28 cellular contexts compared by ENCODE assay signal in genomic region chr21:28239345-28239744, GRCh38.
DNase-seq lines count a peak whose midpoint lies in the region; ATAC-seq, FAIRE-seq and TF ChIP-seq lines count a peak whose summit lies in the region.
"Had no signal": no experiment of that assay in that cellular context is flagged by ENCODE, and none has a peak within 500 bp of the region (broad histone marks: within the 10 kb centered on the region; RNA-seq: fewer than 3 reads in every experiment).

No MANE protein-coding gene starts in this region.

- ATAC-seq in right cardiac atrium (peak; percentile 69 to 91), pancreas (peak in 3 of 4 donors; percentile 27 to 68 (median 51)), GM21737 (IDR thresholded peaks at IDR 0.05; ENCODE audit: unreplicated experiment) (no peak), GM21723 (IDR thresholded peaks at IDR 0.05; ENCODE audit: unreplicated experiment) (no peak)
- ATAC-seq: naive thymus-derived CD4-positive, alpha-beta T cell; WTC11 had no signal

- H3K4me1 ChIP-seq in right cardiac atrium (ENCODE audit: control insufficient read depth, insufficient read depth, low read length) (peaks cover 7% of the 10 kb centered on the region), pancreas (peaks cover 10 to 26% (median 17%) of the 10 kb centered on the region in 3 donors)
- H3K4me1 ChIP-seq: BLaER1, SJCRH30 had no signal

- H3K4me3 ChIP-seq in right cardiac atrium (ENCODE audit: low read length) (no peak overlapping the region), pancreas (no peak overlapping the region)
- H3K4me3 ChIP-seq: BLaER1, esophagus squamous epithelium, Peyer's patch, SJCRH30 had no signal

- FAIRE-seq in endometrium (lab: Jason Lieb, UNC) (peak; percentile 84), pancreas (lab: Jason Lieb, UNC) (no peak)

- intact Hi-C loops in right cardiac atrium (cut with DNase I) (no loop called here), pancreas (cut with DNase I) (no loop called here)

- DNase-seq in right cardiac atrium: peak; percentile 57 to 92 (median 65)
- no peak for DNase-seq in pancreas
- DNase-seq in glomerular visceral epithelial cell (ENCODE audit: extremely low spot score): no peak
- no peak for DNase-seq in NCI-H446 treated with DMSO at 0.1 percent for 48 hours (lab: John Stamatoyannopoulos, UW)
- DNase-seq: activated CD4-positive, alpha-beta T cell treated with anti-CD3 and anti-CD28 coated beads, Interleukin-2, amount 10 ng/mL, durations not matched to agents 7 days and 5 days; activated naive CD4-positive, alpha-beta T cell treated with Interleukin-2 at 50 U/mL for 16 hours; activated T-cell treated with anti-CD3 and anti-CD28 coated beads, Interleukin-2, amount 50 U/mL, for 48 hours; amniotic stem cell; caudate nucleus; DMS53; endodermal cell; esophagus squamous epithelium; HCEC 1CT; naive thymus-derived CD4-positive, alpha-beta T cell; NCI-H1105 treated with DMSO at 0.1 percent for 48 hours; NCI-H1930; occipital lobe; Peyer's patch; SJCRH30; stimulated activated CD4-positive, alpha-beta T cell treated with anti-CD3 and anti-CD28 coated beads, Interleukin-12 subunit alpha, Interleukin-12 subunit beta, amount 100 ng/mL, for 4 hours; stimulated activated CD4-positive, alpha-beta T cell treated with anti-CD3 and anti-CD28 coated beads, Interleukin-4, amount 100 ng/mL, for 1 hour; substantia nigra had no signal

- H3K9me3 ChIP-seq in right cardiac atrium (ENCODE audit: control insufficient read depth, low read length) (no peaks in the 10 kb centered on the region), pancreas (no peaks in the 10 kb centered on the region)
- H3K9me3 ChIP-seq: BLaER1, esophagus squamous epithelium, Peyer's patch, SJCRH30 had no signal

- H3K27me3 ChIP-seq in right cardiac atrium (ENCODE audit: control insufficient read depth, insufficient read depth): no peaks in the 10 kb centered on the region
- H3K27me3 ChIP-seq in pancreas: no peaks in the 10 kb centered on the region
- H3K27me3 ChIP-seq: BLaER1, esophagus squamous epithelium, Peyer's patch, SJCRH30 had no signal

- H3K27ac ChIP-seq in right cardiac atrium (ENCODE audit: low read length) (peak overlapping the region; percentile 45), pancreas (no peak overlapping the region)
- H3K27ac ChIP-seq: BLaER1, SJCRH30 had no signal

- H3K36me3 ChIP-seq in pancreas: no peaks in the 10 kb centered on the region
- H3K36me3 ChIP-seq: BLaER1, esophagus squamous epithelium, Peyer's patch, SJCRH30 had no signal

- no peak for TF ChIP-seq CTCF in pancreas (IDR thresholded peaks at IDR 0.05)

- 43% methylated on average over 3 of the region's 3 CpGs for WGBS in right cardiac atrium
- WGBS in pancreas, 2 donors: 54 to 55% methylated on average over 3 of the region's 3 CpGs

TF ChIP-seq in PFSK-1, 5 proteins besides CTCF, POLR2A, EP300 and RAD21:
- no peak for TF ChIP-seq REST (IDR thresholded peaks at IDR 0.05; ENCODE audit: insufficient read depth in 1 of 2, low read depth in 2 of 2, low read length in 2 of 2)
- no peak for TF ChIP-seq POLR2AphosphoS5 (IDR thresholded peaks at IDR 0.05; ENCODE audit: low read depth, low read length)
- TF ChIP-seq SIN3A (IDR thresholded peaks at IDR 0.05; ENCODE audit: borderline replicate concordance, insufficient read depth, low read length): 0 out of 2 replicates have a peak, but pooled peaks have one; percentile 16

Comparison
In these comparisons a context has a peak if more than half of its experiments do, and no peak if none do; other contexts are left out.
1. ATAC-seq: peak in right cardiac atrium (2 of 2) and pancreas (3 of 4); none in GM21737 (single experiment) and GM21723 (single experiment).
2. DNase-seq: peak in right cardiac atrium (3 of 3); none in pancreas (0 of 6), glomerular visceral epithelial cell (single experiment) and NCI-H446 treated with DMSO at 0.1 percent for 48 hours (single experiment).